Comparison of ENCODE assay signal across 12 cellular contexts in genomic region chr9:113998529-113999255, GRCh38.
DNase-seq lines count a peak whose midpoint lies in the region; ATAC-seq, FAIRE-seq and TF ChIP-seq lines count a peak whose summit lies in the region.
"Had no signal": no experiment of that assay in that cellular context is flagged by ENCODE, and none has a peak within 500 bp of the region (broad histone marks: within the 10 kb centered on the region; RNA-seq: fewer than 3 reads in every experiment).

No MANE protein-coding gene starts in this region.

- POLR2A ChIA-PET in GM10248 (lab: Yijun Ruan, JAX) = no interaction called here

- CTCF ChIA-PET in GM10248 (lab: Yijun Ruan, JAX) = no interaction called here

- FAIRE-seq in bronchial epithelial cell (lab: Jason Lieb, UNC) = no peak
- FAIRE-seq: colon, GM12878 had no signal

- H3F3A ChIP-seq in MM.1S (ENCODE audit: insufficient read depth, low read length) = no peaks in the 10 kb centered on the region

- no peaks in the 10 kb centered on the region for H4K20me1 ChIP-seq in MM.1S (ENCODE audit: insufficient read depth, low read length)

- H3K9me3 ChIP-seq in BE2C (no peaks in the 10 kb centered on the region), MM.1S (replicated peaks; ENCODE audit: insufficient read depth, low read length) (no peaks in the 10 kb centered on the region)

- WGBS in mesendoderm (ENCODE audit: extremely low coverage, insufficient coverage, low lambda C conversion rate) = no CpG with 5 or more reads among the region's 16 CpGs

- no peak overlapping the region for H2BK15ac ChIP-seq in mesendoderm (replicated peaks; ENCODE audit: low read depth)

- H3K18ac ChIP-seq in mesendoderm (ENCODE audit: low read length) = no peak overlapping the region

- H3K23ac ChIP-seq in mesendoderm (ENCODE audit: low read length) = no peak overlapping the region

- no peak overlapping the region for H2BK5ac ChIP-seq in mesendoderm (ENCODE audit: low read length)

- H3K4me1 ChIP-seq in BE2C = peaks cover 45% of the 10 kb centered on the region
- H3K4me1 ChIP-seq in mesendoderm (ENCODE audit: control insufficient read depth, low read depth, low read length) = no peaks in the 10 kb centered on the region
- no peaks in the 10 kb centered on the region for H3K4me1 ChIP-seq in MM.1S (ENCODE audit: low read length)

- no peak overlapping the region for H2AFZ ChIP-seq in MM.1S (ENCODE audit: low read length)

- H3K9me2 ChIP-seq in MM.1S (replicated peaks; ENCODE audit: insufficient read depth, low read length) = no peaks in the 10 kb centered on the region

- TF ChIP-seq CTCF in BE2C (IDR thresholded peaks at IDR 0.05; ENCODE audit: low read depth, low read length) = peak; percentile 72
- TF ChIP-seq CTCF in bronchial epithelial cell (IDR thresholded peaks at IDR 0.05; ENCODE audit: insufficient read depth, low read length, severe bottlenecking) = peak; percentile 12
- no peak for TF ChIP-seq CTCF in GM10248 (IDR thresholded peaks at IDR 0.05; ENCODE audit: control extremely low read depth, extremely low read depth, low read depth, missing control alignments)
- TF ChIP-seq CTCF in MM.1S (IDR thresholded peaks at IDR 0.05; ENCODE audit: low read length) = no peak

- no peaks in the 10 kb centered on the region for H3K79me1 ChIP-seq in mesendoderm (ENCODE audit: low read length)

- H3K27me3 ChIP-seq in BE2C (no peaks in the 10 kb centered on the region), bronchial epithelial cell (ENCODE audit: control insufficient read depth, insufficient read depth, low read length) (no peaks in the 10 kb centered on the region), mesendoderm (ENCODE audit: insufficient read depth, low read length, poor library complexity) (no peaks in the 10 kb centered on the region), MM.1S (replicated peaks; ENCODE audit: insufficient read depth, low read length) (no peaks in the 10 kb centered on the region)

- H3K36me3 ChIP-seq in BE2C = peaks cover 29% of the 10 kb centered on the region
- peaks cover 2% of the 10 kb centered on the region for H3K36me3 ChIP-seq in bronchial epithelial cell (ENCODE audit: control insufficient read depth, insufficient read depth, low read length)
- no peaks in the 10 kb centered on the region for H3K36me3 ChIP-seq in mesendoderm (ENCODE audit: control insufficient read depth, insufficient read depth, low read length)
- H3K36me3 ChIP-seq in MM.1S (replicated peaks; ENCODE audit: insufficient read depth, low read length) = no peaks in the 10 kb centered on the region

- no peak overlapping the region for H3K4ac ChIP-seq in mesendoderm (ENCODE audit: low read depth, low read length)

- no peak for ATAC-seq in GM18502 (IDR thresholded peaks at IDR 0.05; ENCODE audit: poor library complexity, unreplicated experiment)
- ATAC-seq: GM12878 had no signal

- H3K4me2 ChIP-seq in mesendoderm (ENCODE audit: low read length) = no peak overlapping the region
- no peak overlapping the region for H3K4me2 ChIP-seq in MM.1S (ENCODE audit: low read depth, low read length)

- H4K5ac ChIP-seq in mesendoderm (ENCODE audit: low read length) = no peak overlapping the region

- no peak overlapping the region for H4K8ac ChIP-seq in mesendoderm (ENCODE audit: low read depth, low read length)

- H3K4me3 ChIP-seq in BE2C (ENCODE audit: low read depth, low read length) (no peak overlapping the region), bronchial epithelial cell (ENCODE audit: low read depth, low read length) (no peak overlapping the region), mesendoderm (ENCODE audit: low read length) (no peak overlapping the region), MM.1S (ENCODE audit: low read length) (no peak overlapping the region)
- H3K4me3 ChIP-seq: GM12878 had no signal

- H3K27ac ChIP-seq in mesendoderm (ENCODE audit: low read depth, low read length) = no peak overlapping the region
- no peak overlapping the region for H3K27ac ChIP-seq in MM.1S (ENCODE audit: low read length)

- DNase-seq in BE2C = peak; percentile 70
- DNase-seq in HK-2 (ENCODE audit: unreplicated experiment) = peak; percentile 13
- no peak for DNase-seq in bronchial epithelial cell (ENCODE audit: low read depth)
- peak; percentile 12 for DNase-seq in mesendoderm
- DNase-seq in GM10248 (ENCODE audit: extremely low spot score) = no peak
- DNase-seq in stimulated activated CD4-positive, alpha-beta T cell treated with anti-CD3 and anti-CD28 coated beads, Interleukin-15, amount 100 ng/mL, for 24 hours = no peak
- no peak for DNase-seq in MM.1S
- DNase-seq: activated CD4-positive, alpha-beta T cell treated with anti-CD3 and anti-CD28 coated beads, Interleukin-2, amount 10 ng/mL, durations not matched to agents 24 days and 14 days; mesenchymal stem cell had no signal

- H3K79me2 ChIP-seq in mesendoderm (ENCODE audit: control insufficient read depth, insufficient read depth, low read length) = no peaks in the 10 kb centered on the region
- no peaks in the 10 kb centered on the region for H3K79me2 ChIP-seq in MM.1S (ENCODE audit: low read length)

- H3K9ac ChIP-seq in mesendoderm (ENCODE audit: low read length) (no peak overlapping the region), MM.1S (ENCODE audit: low read length) (no peak overlapping the region)

- H2BK120ac ChIP-seq in mesendoderm (ENCODE audit: low read depth, low read length) = no peak overlapping the region

- no peak overlapping the region for H2AK5ac ChIP-seq in mesendoderm (ENCODE audit: low read length)

- no peak overlapping the region for H3K56ac ChIP-seq in mesendoderm (ENCODE audit: low read length)

Comparison
In these comparisons a context has a peak if more than half of its experiments do, and no peak if none do; other contexts are left out.
1. DNase-seq: peak in BE2C (single experiment), HK-2 (single experiment) and mesendoderm (single experiment); none in bronchial epithelial cell (single experiment), GM10248 (single experiment), stimulated activated CD4-positive, alpha-beta T cell treated with anti-CD3 and anti-CD28 coated beads, Interleukin-15, amount 100 ng/mL, for 24 hours (single experiment) and MM.1S (single experiment).
2. CTCF ChIP-seq: peak in BE2C (single experiment) and bronchial epithelial cell (single experiment); none in GM10248 (single experiment) and MM.1S (single experiment).